In the genomic region with DNA sequence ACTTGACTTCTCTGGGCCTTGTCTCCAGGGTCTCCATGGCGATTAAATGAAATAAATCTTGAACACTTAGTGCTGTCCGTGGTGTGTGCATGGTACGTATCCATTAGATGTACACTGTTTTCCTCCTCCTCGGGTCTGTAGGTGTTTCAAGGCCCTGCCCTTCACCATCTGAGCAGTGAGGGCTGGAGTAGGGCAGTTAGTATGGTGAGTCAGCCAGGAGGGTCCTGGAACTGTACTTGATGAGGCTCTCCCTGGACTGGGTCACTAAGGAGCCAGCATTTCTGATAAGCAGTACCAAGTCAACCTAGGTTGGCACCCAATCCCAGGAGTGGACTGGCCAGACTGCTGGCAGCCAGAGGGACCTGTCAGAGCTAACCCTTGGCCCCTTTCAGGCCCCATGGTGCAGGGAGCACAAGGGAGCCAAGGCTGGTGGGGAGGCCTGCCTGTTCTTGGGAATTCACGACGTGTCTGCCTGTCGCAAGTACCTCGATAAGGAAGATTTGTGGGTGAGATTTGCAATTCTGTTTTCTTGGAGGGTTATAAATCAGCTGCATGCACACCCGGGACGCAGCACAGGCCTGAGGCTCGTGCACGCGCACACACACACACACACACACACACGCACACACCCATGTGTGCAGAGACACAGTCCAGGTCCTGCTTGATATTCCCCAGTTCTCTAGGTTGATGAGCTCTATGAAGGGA, we compare ENCODE assay signal across 11 cellular contexts.
DNase-seq lines count a peak whose midpoint lies in the region; ATAC-seq and TF ChIP-seq lines count a peak whose summit lies in the region.
"Had no signal": no experiment of that assay in that cellular context is flagged by ENCODE, and none has a peak within 500 bp of the region (broad histone marks: within the 10 kb centered on the region; RNA-seq: fewer than 3 reads in every experiment).

No MANE protein-coding gene starts in this region.

- no peaks in the 10 kb centered on the region for H4K20me1 ChIP-seq in PC-9 (ENCODE audit: insufficient read depth)

- no peaks in the 10 kb centered on the region for H3K36me3 ChIP-seq in PC-9 (ENCODE audit: low read depth)

- H3K9me2 ChIP-seq in PC-9 (ENCODE audit: insufficient read depth): no peaks in the 10 kb centered on the region

- H3K4me2 ChIP-seq in PC-9: no peak overlapping the region; the same call in 1 of the 2 replicates

- CTCF ChIA-PET in AG04450 (lab: Charles Lee): interaction anchor here (2.7 kb wide), 1 partner anchor 13 kb away, joined by 19 read pairs; no protein-coding TSS in a partner anchor
- CTCF ChIA-PET in PC-9 (lab: Charles Lee): interaction anchor here (0.6 kb wide), 1 partner anchor 82 kb away, joined by 9 read pairs; no protein-coding TSS in a partner anchor

- H3K4me3 ChIP-seq in AG04450 (ENCODE audit: low read depth, low read length) (no peak overlapping the region), PC-9 (no peak overlapping the region)
- H3K4me3 ChIP-seq: SK-N-MC had no signal

- TF ChIP-seq CTCF in AG04450 (IDR thresholded peaks at IDR 0.05; ENCODE audit: low read depth, low read length): no peak
- no peak for TF ChIP-seq CTCF in PC-9 (conservative IDR thresholded peaks at IDR 0.05)
- no peak for TF ChIP-seq CTCF in omental fat pad (IDR thresholded peaks at IDR 0.05)
- no peak for TF ChIP-seq CTCF in foreskin keratinocyte (conservative IDR thresholded peaks at IDR 0.05)

- H3K27me3 ChIP-seq in AG04450 (ENCODE audit: control insufficient read depth, insufficient read depth, low read length): no peaks in the 10 kb centered on the region
- H3K27me3 ChIP-seq in PC-9 (ENCODE audit: insufficient read depth, low read depth): no peaks in the 10 kb centered on the region
- H3K27me3 ChIP-seq in foreskin keratinocyte: no peaks in the 10 kb centered on the region

- H3K79me2 ChIP-seq in PC-9 (ENCODE audit: low read depth): 0 out of 2 replicates have a peak, but pooled peaks cover 6% of the 10 kb centered on the region

- peak overlapping the region; percentile 55 for H3K27ac ChIP-seq in AG04450 (ENCODE audit: low read depth, low read length)
- peak overlapping the region; percentile 54 for H3K27ac ChIP-seq in PC-9
- H3K27ac ChIP-seq in foreskin keratinocyte: no peak overlapping the region
- H3K27ac ChIP-seq: SK-N-MC had no signal

- no peak for DNase-seq in AG04450 (ENCODE audit: low read depth, low spot score)
- no peak for DNase-seq in PC-9
- no peak for DNase-seq in Right ventricle myocardium superior
- no peak for DNase-seq in omental fat pad (ENCODE audit: low spot score)
- no peak for DNase-seq in NK-92 (lab: John Stamatoyannopoulos, UW; ENCODE audit: unreplicated experiment)
- DNase-seq in activated effector memory CD4-positive, alpha-beta T cell treated with Interleukin-2 at 50 U/mL for 16 hours: no peak
- no peak for DNase-seq in foreskin keratinocyte
- DNase-seq: activated CD4-positive, alpha-beta T cell treated with anti-CD3 and anti-CD28 coated beads, Interleukin-2, amount 10 ng/mL, durations not matched to agents 24 days and 14 days; activated naive CD8-positive, alpha-beta T cell treated with anti-CD3 and anti-CD28 coated beads, Interleukin-2, amount 50 U/mL, for 24 hours had no signal

- POLR2A ChIA-PET in AG04450 (lab: Yijun Ruan, JAX): no interaction called here
- POLR2A ChIA-PET in PC-9 (lab: Charles Lee; ENCODE audit: unreplicated experiment): no interaction called here

- no TSS peak for BruUV-seq in PC-9 (replicated peaks; lab: Mats Ljungman, UMichigan)

- ATAC-seq in Right ventricle myocardium superior (ENCODE audit: poor library complexity): peak; percentile 22
- peak; percentile 62 for ATAC-seq in omental fat pad (ENCODE audit: low FRiP score)
- ATAC-seq in foreskin keratinocyte: no peak
- ATAC-seq in GM18909 (IDR thresholded peaks at IDR 0.05; ENCODE audit: poor library complexity, unreplicated experiment): no peak
- ATAC-seq: activated naive CD8-positive, alpha-beta T cell treated with anti-CD3 and anti-CD28 coated beads, Interleukin-2, amount 50 U/mL, for 24 hours had no signal

- peaks cover 20% of the 10 kb centered on the region; the same call in 1 of the 2 replicates for H3F3A ChIP-seq in PC-9 (ENCODE audit: insufficient read depth, low read depth)

- H2AFZ ChIP-seq in PC-9: no peak overlapping the region

- H3K4me1 ChIP-seq in PC-9 (replicated peaks; ENCODE audit: insufficient read depth) (peaks cover 31% of the 10 kb centered on the region), foreskin keratinocyte (peaks cover 9% of the 10 kb centered on the region)

- intact Hi-C loops in PC-9 (cut with micrococcal nuclease; ENCODE audit: unreplicated experiment) (no loop called here), Right ventricle myocardium superior (cut with DNase I) (no loop called here)

- H3K9me3 ChIP-seq in AG04450 (ENCODE audit: control insufficient read depth, insufficient read depth, low read length) (no peaks in the 10 kb centered on the region; the same call in 1 of the 2 replicates), PC-9 (ENCODE audit: insufficient read depth, low read depth) (no peaks in the 10 kb centered on the region)

Comparison
In these comparisons a context has a peak if more than half of its experiments do, and no peak if none do; other contexts are left out.
1. ATAC-seq: peak in Right ventricle myocardium superior (single experiment) and omental fat pad (single experiment); none in foreskin keratinocyte (single experiment) and GM18909 (single experiment).